In the genomic region with DNA sequence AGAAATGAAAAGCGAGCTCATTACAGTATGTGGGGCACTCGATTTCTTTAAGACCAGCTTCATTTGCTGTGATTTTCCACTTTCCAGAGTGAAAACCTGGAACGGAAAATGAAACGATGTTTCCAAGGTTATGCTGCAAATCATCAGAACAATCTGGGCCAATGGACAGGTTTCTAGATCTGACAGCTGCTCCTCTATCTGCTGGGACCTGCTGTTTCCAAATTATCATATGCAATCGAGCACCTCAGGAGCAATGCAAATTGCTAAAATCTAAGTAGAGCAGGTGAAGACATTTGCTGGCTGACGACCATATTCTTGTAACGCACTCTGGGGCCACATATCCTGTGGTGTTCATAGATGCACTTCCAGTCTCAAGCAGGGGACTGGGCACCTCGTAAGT, we compare ENCODE assay signal across 29 cellular contexts.
"Had no signal": no experiment of that assay in that cellular context is flagged by ENCODE, and none has a peak within 500 bp of the region (broad histone marks: within the 10 kb centered on the region; RNA-seq: fewer than 3 reads in every experiment).

No MANE protein-coding gene starts in this region.

- H2AFZ ChIP-seq: hepatocyte had no signal

- H3K4me3 ChIP-seq: dorsolateral prefrontal cortex, esophagus muscularis mucosa, gastroesophageal sphincter, heart left ventricle, hepatocyte, left lung, ovary, psoas muscle, sigmoid colon, thoracic aorta, tibial nerve, upper lobe of left lung had no signal

- ATAC-seq: foreskin keratinocyte; gastroesophageal sphincter; heart left ventricle; left cardiac atrium; left lung; naive thymus-derived CD4-positive, alpha-beta T cell; psoas muscle; right cardiac atrium; stimulated activated memory B cell treated with anti-CD40 and anti-IgM and Interleukin-4, amounts not matched to agents 10 μg/mL and 1 μg/mL and 100 μg/mL, for 72 hours; stimulated activated naive CD8-positive, alpha-beta T cell treated with anti-CD3 and anti-CD28 coated beads, Interleukin-15, Interleukin-2, amounts not matched to agents 100 U/mL and 50 U/mL, for 24 hours had no signal

- H3K79me2 ChIP-seq: hepatocyte had no signal

- H3K36me3 ChIP-seq: esophagus muscularis mucosa, gastroesophageal sphincter, heart left ventricle, left lung, ovary, sigmoid colon, thoracic aorta, tibial nerve, upper lobe of left lung had no signal

- FAIRE-seq: endothelial cell of umbilical vein, urothelium cell line had no signal

- DNase-seq: cortex of kidney; effector CD4-positive, alpha-beta T cell; foreskin keratinocyte; heart left ventricle; left cardiac atrium; left lung; mesenchymal stem cell; midbrain; naive thymus-derived CD4-positive, alpha-beta T cell; nephron progenitor cell; nucleus accumbens; ovary; posterior cingulate gyrus; psoas muscle; right cardiac atrium; sigmoid colon; stimulated activated CD4-positive, alpha-beta T cell treated with anti-CD3 and anti-CD28 coated beads, Interleukin-2, amount 100 ng/mL, for 24 hours; stimulated activated CD4-positive, alpha-beta T cell treated with anti-CD3 and anti-CD28 coated beads, Interleukin-4, amount 100 ng/mL, for 24 hours; stimulated activated naive CD8-positive, alpha-beta T cell treated with anti-CD3 and anti-CD28 coated beads, Interleukin-15, Interleukin-2, amounts not matched to agents 100 U/mL and 50 U/mL, for 24 hours; upper lobe of left lung had no signal

- H3K4me1 ChIP-seq: esophagus muscularis mucosa, foreskin keratinocyte, gastroesophageal sphincter, heart left ventricle, left lung, psoas muscle, sigmoid colon, tibial nerve, upper lobe of left lung had no signal

- H3K9me3 ChIP-seq: esophagus muscularis mucosa, gastroesophageal sphincter, heart left ventricle, left lung, ovary, psoas muscle, sigmoid colon, thoracic aorta, tibial nerve, upper lobe of left lung had no signal

- H3K4me2 ChIP-seq: hepatocyte had no signal

- H3K27me3 ChIP-seq: dorsolateral prefrontal cortex, esophagus muscularis mucosa, foreskin keratinocyte, gastroesophageal sphincter, heart left ventricle, hepatocyte, left lung, ovary, sigmoid colon, tibial nerve, upper lobe of left lung had no signal

- H3K27ac ChIP-seq: esophagus muscularis mucosa, foreskin keratinocyte, gastroesophageal sphincter, heart left ventricle, hepatocyte, left lung, ovary, psoas muscle, sigmoid colon, thoracic aorta, tibial nerve, upper lobe of left lung had no signal
